1 cellular context compared by ENCODE assay signal in genomic region chr12:57146925-57147640, GRCh38.
A peak's percentile ranks its signal among the peaks of the same experiment; 100 is the strongest.
TF ChIP-seq lines count a peak whose summit lies in the region.

Gene LRP1-AS, minus strand, starts transcription at chr12:57147619.

TF ChIP-seq in HepG2, 621 proteins besides CTCF, POLR2A, EP300 and RAD21 (continued from another document and continues in another):
- TF ChIP-seq, protein P1, sequence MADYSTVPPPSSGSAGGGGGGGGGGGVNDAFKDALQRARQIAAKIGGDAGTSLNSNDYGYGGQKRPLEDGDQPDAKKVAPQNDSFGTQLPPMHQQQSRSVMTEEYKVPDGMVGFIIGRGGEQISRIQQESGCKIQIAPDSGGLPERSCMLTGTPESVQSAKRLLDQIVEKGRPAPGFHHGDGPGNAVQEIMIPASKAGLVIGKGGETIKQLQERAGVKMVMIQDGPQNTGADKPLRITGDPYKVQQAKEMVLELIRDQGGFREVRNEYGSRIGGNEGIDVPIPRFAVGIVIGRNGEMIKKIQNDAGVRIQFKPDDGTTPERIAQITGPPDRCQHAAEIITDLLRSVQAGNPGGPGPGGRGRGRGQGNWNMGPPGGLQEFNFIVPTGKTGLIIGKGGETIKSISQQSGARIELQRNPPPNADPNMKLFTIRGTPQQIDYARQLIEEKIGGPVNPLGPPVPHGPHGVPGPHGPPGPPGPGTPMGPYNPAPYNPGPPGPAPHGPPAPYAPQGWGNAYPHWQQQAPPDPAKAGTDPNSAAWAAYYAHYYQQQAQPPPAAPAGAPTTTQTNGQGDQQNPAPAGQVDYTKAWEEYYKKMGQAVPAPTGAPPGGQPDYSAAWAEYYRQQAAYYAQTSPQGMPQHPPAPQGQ (CRISPR knock-in tag; IDR thresholded peaks at IDR 0.05; ENCODE audit: borderline replicate concordance): no peak
- TF ChIP-seq JUN (CRISPR knock-in tag; IDR thresholded peaks at IDR 0.05) (no peak), ZSCAN25 (CRISPR knock-in tag; IDR thresholded peaks at IDR 0.05) (peak; percentile 81), GMEB2 (CRISPR knock-in tag; IDR thresholded peaks at IDR 0.05; ENCODE audit: low read depth) (no peak), MZF1 (CRISPR knock-in tag; IDR thresholded peaks at IDR 0.05; ENCODE audit: borderline replicate concordance) (no peak), FOXP1 (IDR thresholded peaks at IDR 0.05) (no peak), FOXP1 (CRISPR knock-in tag; IDR thresholded peaks at IDR 0.05) (peak; percentile 55; the same call in 1 of the 2 replicates), ZSCAN31 (CRISPR knock-in tag; IDR thresholded peaks at IDR 0.05; ENCODE audit: low read depth) (0 out of 2 replicates have a peak, but pooled peaks have one; percentile 33), MXD4 (CRISPR knock-in tag; IDR thresholded peaks at IDR 0.05) (no peak), MTA3 (CRISPR knock-in tag; IDR thresholded peaks at IDR 0.05) (no peak), ZNF550 (CRISPR knock-in tag; IDR thresholded peaks at IDR 0.05; ENCODE audit: borderline replicate concordance) (no peak), ZSCAN22 (CRISPR knock-in tag; IDR thresholded peaks at IDR 0.05) (no peak), MLX (CRISPR knock-in tag; IDR thresholded peaks at IDR 0.05) (no peak; the same call in 1 of the 2 replicates), HNF1A (IDR thresholded peaks at IDR 0.05; ENCODE audit: low read depth) (no peak), HNF1A (CRISPR knock-in tag; IDR thresholded peaks at IDR 0.05; ENCODE audit: borderline replicate concordance) (no peak), ZNF598 (CRISPR knock-in tag; IDR thresholded peaks at IDR 0.05; ENCODE audit: borderline replicate concordance) (no peak), ZNF367 (CRISPR knock-in tag; IDR thresholded peaks at IDR 0.05; ENCODE audit: borderline replicate concordance) (no peak), ZBTB39 (CRISPR knock-in tag; IDR thresholded peaks at IDR 0.05) (peak; percentile 50; the same call in 1 of the 2 replicates), NCOA2 (CRISPR knock-in tag; IDR thresholded peaks at IDR 0.05) (peak; percentile 73), HINFP (CRISPR knock-in tag; IDR thresholded peaks at IDR 0.05; ENCODE audit: low read depth) (no peak), CREM (IDR thresholded peaks at IDR 0.05) (peak; percentile 69; the same call in 1 of the 2 replicates), CREM (CRISPR knock-in tag; IDR thresholded peaks at IDR 0.05) (no peak), PLSCR1 (CRISPR knock-in tag; IDR thresholded peaks at IDR 0.05; ENCODE audit: borderline replicate concordance) (no peak), ZNF670 (CRISPR knock-in tag; IDR thresholded peaks at IDR 0.05; ENCODE audit: borderline replicate concordance) (no peak), ZNF331 (CRISPR knock-in tag; IDR thresholded peaks at IDR 0.05) (no peak), TAF1 (CRISPR knock-in tag; IDR thresholded peaks at IDR 0.05) (no peak), ZNF556 (CRISPR knock-in tag; IDR thresholded peaks at IDR 0.05; ENCODE audit: borderline replicate concordance) (no peak), PTBP1 (IDR thresholded peaks at IDR 0.05; ENCODE audit: low read depth, low read length, poor library complexity, severe bottlenecking) (no peak), PRMT3 (CRISPR knock-in tag; IDR thresholded peaks at IDR 0.05; ENCODE audit: borderline replicate concordance, low read depth) (no peak), ZNF792 (CRISPR knock-in tag; IDR thresholded peaks at IDR 0.05) (no peak), FOXC1 (CRISPR knock-in tag; IDR thresholded peaks at IDR 0.05; ENCODE audit: borderline replicate concordance) (no peak; the same call in 1 of the 2 replicates), ZNF672 (CRISPR knock-in tag; IDR thresholded peaks at IDR 0.05) (no peak), ZNF441 (CRISPR knock-in tag; IDR thresholded peaks at IDR 0.05; ENCODE audit: borderline replicate concordance) (no peak), MIER2 (CRISPR knock-in tag; IDR thresholded peaks at IDR 0.05) (no peak), SIN3B (IDR thresholded peaks at IDR 0.05; ENCODE audit: low read length) (no peak), FOXA3 (CRISPR knock-in tag; IDR thresholded peaks at IDR 0.05) (peak; percentile 66)
- TF ChIP-seq, protein P2, sequence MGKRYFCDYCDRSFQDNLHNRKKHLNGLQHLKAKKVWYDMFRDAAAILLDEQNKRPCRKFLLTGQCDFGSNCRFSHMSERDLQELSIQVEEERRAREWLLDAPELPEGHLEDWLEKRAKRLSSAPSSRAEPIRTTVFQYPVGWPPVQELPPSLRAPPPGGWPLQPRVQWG (CRISPR knock-in tag; IDR thresholded peaks at IDR 0.05; ENCODE audit: borderline replicate concordance, low read depth): no peak
- TF ChIP-seq, protein P3, sequence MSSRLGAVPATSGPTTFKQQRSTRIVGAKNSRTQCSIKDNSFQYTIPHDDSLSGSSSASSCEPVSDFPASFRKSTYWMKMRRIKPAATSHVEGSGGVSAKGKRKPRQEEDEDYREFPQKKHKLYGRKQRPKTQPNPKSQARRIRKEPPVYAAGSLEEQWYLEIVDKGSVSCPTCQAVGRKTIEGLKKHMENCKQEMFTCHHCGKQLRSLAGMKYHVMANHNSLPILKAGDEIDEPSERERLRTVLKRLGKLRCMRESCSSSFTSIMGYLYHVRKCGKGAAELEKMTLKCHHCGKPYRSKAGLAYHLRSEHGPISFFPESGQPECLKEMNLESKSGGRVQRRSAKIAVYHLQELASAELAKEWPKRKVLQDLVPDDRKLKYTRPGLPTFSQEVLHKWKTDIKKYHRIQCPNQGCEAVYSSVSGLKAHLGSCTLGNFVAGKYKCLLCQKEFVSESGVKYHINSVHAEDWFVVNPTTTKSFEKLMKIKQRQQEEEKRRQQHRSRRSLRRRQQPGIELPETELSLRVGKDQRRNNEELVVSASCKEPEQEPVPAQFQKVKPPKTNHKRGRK (CRISPR knock-in tag; IDR thresholded peaks at IDR 0.05): no peak
- TF ChIP-seq, protein P4, sequence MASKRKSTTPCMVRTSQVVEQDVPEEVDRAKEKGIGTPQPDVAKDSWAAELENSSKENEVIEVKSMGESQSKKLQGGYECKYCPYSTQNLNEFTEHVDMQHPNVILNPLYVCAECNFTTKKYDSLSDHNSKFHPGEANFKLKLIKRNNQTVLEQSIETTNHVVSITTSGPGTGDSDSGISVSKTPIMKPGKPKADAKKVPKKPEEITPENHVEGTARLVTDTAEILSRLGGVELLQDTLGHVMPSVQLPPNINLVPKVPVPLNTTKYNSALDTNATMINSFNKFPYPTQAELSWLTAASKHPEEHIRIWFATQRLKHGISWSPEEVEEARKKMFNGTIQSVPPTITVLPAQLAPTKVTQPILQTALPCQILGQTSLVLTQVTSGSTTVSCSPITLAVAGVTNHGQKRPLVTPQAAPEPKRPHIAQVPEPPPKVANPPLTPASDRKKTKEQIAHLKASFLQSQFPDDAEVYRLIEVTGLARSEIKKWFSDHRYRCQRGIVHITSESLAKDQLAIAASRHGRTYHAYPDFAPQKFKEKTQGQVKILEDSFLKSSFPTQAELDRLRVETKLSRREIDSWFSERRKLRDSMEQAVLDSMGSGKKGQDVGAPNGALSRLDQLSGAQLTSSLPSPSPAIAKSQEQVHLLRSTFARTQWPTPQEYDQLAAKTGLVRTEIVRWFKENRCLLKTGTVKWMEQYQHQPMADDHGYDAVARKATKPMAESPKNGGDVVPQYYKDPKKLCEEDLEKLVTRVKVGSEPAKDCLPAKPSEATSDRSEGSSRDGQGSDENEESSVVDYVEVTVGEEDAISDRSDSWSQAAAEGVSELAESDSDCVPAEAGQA (IDR thresholded peaks at IDR 0.05; ENCODE audit: low read depth): no peak
- TF ChIP-seq, protein P4 (CRISPR knock-in tag; IDR thresholded peaks at IDR 0.05; ENCODE audit: borderline replicate concordance): no peak
- TF ChIP-seq, protein P5, sequence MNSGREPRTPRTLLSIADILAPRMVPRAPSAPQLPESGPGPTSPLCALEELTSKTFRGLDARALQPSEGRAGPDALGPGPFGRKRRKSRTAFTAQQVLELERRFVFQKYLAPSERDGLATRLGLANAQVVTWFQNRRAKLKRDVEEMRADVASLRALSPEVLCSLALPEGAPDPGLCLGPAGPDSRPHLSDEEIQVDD (CRISPR knock-in tag; IDR thresholded peaks at IDR 0.05; ENCODE audit: borderline replicate concordance): no peak
